1 cellular context compared by ENCODE assay signal in the genomic region with DNA sequence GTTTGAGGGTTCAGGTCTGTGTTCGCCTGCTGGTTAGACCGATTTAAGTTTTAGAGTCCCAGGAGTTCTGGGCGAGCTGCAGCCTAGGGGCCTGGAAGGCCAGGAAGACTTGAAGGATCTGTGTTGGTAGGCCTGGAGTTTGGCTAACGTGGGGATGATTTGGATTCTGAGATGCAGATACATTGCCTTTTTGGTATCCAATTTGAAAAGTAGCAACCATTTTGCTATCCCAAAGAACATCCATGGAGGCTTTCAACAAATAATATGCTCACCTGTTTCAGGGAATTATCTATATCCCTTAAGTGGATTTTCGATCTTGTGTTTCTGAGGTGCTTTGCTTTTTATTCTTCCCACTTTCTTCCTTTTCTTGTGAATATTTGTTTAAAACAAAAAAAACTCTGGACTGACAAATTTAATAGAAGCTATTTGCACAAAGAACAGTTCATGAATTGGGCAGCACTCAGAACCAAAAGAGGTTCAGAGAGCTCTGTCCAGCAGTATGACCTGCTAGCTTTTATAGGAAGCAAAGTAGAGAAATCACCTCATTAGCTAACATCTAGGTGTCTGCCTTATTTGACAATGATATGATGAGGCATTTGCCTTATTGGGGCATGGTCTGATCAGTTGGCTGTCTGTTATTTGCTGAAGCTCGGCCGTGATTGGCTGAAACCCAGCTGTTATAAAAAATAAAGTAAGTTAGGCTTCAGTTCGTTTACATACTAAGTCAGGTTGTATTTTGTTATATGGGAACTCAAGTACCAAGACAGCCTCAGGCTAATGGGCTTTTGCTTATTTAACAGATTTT.
TF ChIP-seq lines count a peak whose summit lies in the region.

No MANE protein-coding gene starts in this region.

TF ChIP-seq in GM12878, 131 proteins besides CTCF, POLR2A, EP300 and RAD21:
- TF ChIP-seq, protein P1, sequence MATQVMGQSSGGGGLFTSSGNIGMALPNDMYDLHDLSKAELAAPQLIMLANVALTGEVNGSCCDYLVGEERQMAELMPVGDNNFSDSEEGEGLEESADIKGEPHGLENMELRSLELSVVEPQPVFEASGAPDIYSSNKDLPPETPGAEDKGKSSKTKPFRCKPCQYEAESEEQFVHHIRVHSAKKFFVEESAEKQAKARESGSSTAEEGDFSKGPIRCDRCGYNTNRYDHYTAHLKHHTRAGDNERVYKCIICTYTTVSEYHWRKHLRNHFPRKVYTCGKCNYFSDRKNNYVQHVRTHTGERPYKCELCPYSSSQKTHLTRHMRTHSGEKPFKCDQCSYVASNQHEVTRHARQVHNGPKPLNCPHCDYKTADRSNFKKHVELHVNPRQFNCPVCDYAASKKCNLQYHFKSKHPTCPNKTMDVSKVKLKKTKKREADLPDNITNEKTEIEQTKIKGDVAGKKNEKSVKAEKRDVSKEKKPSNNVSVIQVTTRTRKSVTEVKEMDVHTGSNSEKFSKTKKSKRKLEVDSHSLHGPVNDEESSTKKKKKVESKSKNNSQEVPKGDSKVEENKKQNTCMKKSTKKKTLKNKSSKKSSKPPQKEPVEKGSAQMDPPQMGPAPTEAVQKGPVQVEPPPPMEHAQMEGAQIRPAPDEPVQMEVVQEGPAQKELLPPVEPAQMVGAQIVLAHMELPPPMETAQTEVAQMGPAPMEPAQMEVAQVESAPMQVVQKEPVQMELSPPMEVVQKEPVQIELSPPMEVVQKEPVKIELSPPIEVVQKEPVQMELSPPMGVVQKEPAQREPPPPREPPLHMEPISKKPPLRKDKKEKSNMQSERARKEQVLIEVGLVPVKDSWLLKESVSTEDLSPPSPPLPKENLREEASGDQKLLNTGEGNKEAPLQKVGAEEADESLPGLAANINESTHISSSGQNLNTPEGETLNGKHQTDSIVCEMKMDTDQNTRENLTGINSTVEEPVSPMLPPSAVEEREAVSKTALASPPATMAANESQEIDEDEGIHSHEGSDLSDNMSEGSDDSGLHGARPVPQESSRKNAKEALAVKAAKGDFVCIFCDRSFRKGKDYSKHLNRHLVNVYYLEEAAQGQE (IDR thresholded peaks at IDR 0.05; ENCODE audit: low read depth, low read length) = peak; percentile 64
- TF ChIP-seq, protein P2, sequence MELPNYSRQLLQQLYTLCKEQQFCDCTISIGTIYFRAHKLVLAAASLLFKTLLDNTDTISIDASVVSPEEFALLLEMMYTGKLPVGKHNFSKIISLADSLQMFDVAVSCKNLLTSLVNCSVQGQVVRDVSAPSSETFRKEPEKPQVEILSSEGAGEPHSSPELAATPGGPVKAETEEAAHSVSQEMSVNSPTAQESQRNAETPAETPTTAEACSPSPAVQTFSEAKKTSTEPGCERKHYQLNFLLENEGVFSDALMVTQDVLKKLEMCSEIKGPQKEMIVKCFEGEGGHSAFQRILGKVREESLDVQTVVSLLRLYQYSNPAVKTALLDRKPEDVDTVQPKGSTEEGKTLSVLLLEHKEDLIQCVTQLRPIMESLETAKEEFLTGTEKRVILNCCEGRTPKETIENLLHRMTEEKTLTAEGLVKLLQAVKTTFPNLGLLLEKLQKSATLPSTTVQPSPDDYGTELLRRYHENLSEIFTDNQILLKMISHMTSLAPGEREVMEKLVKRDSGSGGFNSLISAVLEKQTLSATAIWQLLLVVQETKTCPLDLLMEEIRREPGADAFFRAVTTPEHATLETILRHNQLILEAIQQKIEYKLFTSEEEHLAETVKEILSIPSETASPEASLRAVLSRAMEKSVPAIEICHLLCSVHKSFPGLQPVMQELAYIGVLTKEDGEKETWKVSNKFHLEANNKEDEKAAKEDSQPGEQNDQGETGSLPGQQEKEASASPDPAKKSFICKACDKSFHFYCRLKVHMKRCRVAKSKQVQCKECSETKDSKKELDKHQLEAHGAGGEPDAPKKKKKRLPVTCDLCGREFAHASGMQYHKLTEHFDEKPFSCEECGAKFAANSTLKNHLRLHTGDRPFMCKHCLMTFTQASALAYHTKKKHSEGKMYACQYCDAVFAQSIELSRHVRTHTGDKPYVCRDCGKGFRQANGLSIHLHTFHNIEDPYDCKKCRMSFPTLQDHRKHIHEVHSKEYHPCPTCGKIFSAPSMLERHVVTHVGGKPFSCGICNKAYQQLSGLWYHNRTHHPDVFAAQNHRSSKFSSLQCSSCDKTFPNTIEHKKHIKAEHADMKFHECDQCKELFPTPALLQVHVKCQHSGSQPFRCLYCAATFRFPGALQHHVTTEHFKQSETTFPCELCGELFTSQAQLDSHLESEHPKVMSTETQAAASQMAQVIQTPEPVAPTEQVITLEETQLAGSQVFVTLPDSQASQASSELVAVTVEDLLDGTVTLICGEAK (IDR thresholded peaks at IDR 0.05; ENCODE audit: borderline replicate concordance) = peak; percentile 62; the same call in 1 of the 2 replicates
- 0 out of 2 replicates have a peak, but pooled peaks have one; percentile 45 for TF ChIP-seq MTA3 (IDR thresholded peaks at IDR 0.05; ENCODE audit: borderline replicate concordance, low read length)
- TF ChIP-seq NR2C1 (IDR thresholded peaks at IDR 0.05) = no peak
